1 cellular context compared by ENCODE assay signal in the genomic region with DNA sequence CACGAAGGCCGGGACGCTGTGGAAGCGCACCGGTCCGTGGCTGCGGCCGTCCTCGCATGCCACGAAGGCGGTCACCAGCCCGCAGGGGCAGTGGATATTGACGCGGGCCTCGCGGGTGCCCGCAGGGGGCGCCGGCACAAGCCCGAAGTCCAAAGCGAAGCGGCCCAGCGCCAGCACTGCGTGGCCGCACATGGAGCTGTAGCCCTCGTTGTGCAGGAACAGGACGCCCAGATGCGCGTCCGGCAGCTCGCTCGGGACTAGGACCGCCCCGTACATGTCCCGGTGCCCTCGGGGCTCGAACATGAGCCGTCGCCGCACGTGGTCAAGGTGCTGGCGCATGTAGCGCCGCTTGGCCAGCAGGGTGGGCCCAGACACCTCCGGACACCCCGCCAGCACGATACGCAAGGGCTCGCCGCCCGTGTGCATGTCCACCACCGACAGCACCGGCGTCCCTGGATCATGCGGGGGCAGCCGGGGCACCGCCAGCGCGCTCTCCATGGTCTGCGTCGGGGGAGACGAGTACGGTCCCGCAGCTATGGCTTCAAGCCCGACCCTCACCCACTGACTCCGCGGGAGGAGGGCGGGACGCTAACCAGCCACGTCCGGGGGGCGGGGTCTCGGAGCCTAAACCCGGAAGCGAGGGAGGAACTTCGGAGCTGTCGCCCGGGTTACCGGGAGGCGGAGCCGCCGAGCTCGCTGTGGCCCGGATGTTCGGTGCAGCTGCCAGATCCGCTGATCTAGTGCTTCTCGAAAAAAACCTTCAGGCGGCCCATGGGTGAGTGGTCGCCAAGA.
TF ChIP-seq lines count a peak whose summit lies in the region.

A gene with protein sequence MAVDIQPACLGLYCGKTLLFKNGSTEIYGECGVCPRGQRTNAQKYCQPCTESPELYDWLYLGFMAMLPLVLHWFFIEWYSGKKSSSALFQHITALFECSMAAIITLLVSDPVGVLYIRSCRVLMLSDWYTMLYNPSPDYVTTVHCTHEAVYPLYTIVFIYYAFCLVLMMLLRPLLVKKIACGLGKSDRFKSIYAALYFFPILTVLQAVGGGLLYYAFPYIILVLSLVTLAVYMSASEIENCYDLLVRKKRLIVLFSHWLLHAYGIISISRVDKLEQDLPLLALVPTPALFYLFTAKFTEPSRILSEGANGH (plus strand): TSS at position 699 of the 792 bp plus-strand sequence. CDS start 73 bp downstream, at position 772.
A gene (minus strand): TSS at position 590 of the 792 bp plus-strand sequence. CDS start 92 bp downstream, at position 498.

TF ChIP-seq in liver, 16 proteins besides CTCF, POLR2A, EP300 and RAD21 (continued from another document):
- TF ChIP-seq, protein P1, sequence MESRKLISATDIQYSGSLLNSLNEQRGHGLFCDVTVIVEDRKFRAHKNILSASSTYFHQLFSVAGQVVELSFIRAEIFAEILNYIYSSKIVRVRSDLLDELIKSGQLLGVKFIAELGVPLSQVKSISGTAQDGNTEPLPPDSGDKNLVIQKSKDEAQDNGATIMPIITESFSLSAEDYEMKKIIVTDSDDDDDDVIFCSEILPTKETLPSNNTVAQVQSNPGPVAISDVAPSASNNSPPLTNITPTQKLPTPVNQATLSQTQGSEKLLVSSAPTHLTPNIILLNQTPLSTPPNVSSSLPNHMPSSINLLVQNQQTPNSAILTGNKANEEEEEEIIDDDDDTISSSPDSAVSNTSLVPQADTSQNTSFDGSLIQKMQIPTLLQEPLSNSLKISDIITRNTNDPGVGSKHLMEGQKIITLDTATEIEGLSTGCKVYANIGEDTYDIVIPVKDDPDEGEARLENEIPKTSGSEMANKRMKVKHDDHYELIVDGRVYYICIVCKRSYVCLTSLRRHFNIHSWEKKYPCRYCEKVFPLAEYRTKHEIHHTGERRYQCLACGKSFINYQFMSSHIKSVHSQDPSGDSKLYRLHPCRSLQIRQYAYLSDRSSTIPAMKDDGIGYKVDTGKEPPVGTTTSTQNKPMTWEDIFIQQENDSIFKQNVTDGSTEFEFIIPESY (IDR thresholded peaks at IDR 0.05), result no peak
- no peak for TF ChIP-seq RXRA (IDR thresholded peaks at IDR 0.05)
TF ChIP-seq in liver: peak in this region for 9.
